Comparison of ENCODE assay signal across 16 cellular contexts in genomic region chr2:32940598-32940997, GRCh38. TPM values are rescaled to one million over a fixed set of nuclear protein-coding genes. Genes with fewer than 3 reads are reported as not detected.
DNase-seq lines count a peak whose midpoint lies in the region; ATAC-seq and TF ChIP-seq lines count a peak whose summit lies in the region.
"Had no signal": no experiment of that assay in that cellular context is flagged by ENCODE, and none has a peak within 500 bp of the region (broad histone marks: within the 10 kb centered on the region; RNA-seq: fewer than 3 reads in every experiment).

No MANE protein-coding gene starts in this region.

- DNase-seq in KBM-7 (peak; percentile 72), NB4 (ENCODE audit: low read depth) (peak; percentile 18), dermis blood vessel endothelial cell (no peak), left lobe of liver (ENCODE audit: low spot score) (no peak)
- DNase-seq: ACHN; BE2C; C1 segment of cervical spinal cord; CD4-positive, CD25-positive, alpha-beta regulatory T cell; CD8-positive, alpha-beta memory T cell; COR-L47; DMS 273 treated with DMSO at 0.1 percent for 48 hours; DND-41; HCEC 1CT had no signal

- no peaks in the 10 kb centered on the region for H3K79me2 ChIP-seq in SU-DHL-6 (ENCODE audit: insufficient read depth, low read length)

- H2AFZ ChIP-seq in SU-DHL-6 (ENCODE audit: low read depth, low read length, severe bottlenecking): no peak overlapping the region

- peak overlapping the region; percentile 36 for H3K27ac ChIP-seq in SU-DHL-6 (ENCODE audit: low read depth, low read length)

- in situ Hi-C loops in KBM-7 (cut with MboI; ENCODE audit: low pct_unique_long_range_greater_than_20kb, low sequenced_read_pairs): no loop called here

- no peaks in the 10 kb centered on the region for H3K36me3 ChIP-seq in SU-DHL-6 (ENCODE audit: low read length)
- H3K36me3 ChIP-seq: BE2C had no signal

- H3K9me3 ChIP-seq in SU-DHL-6 (ENCODE audit: insufficient read depth, low read length): no peaks in the 10 kb centered on the region
- H3K9me3 ChIP-seq: BE2C had no signal

- H3K4me3 ChIP-seq in NB4 (ENCODE audit: low read depth, low read length) (no peak overlapping the region), SU-DHL-6 (ENCODE audit: insufficient read depth, low read length, poor library complexity, severe bottlenecking) (no peak overlapping the region)
- H3K4me3 ChIP-seq: GM23338 had no signal

- ATAC-seq in HG02759 (IDR thresholded peaks at IDR 0.05; ENCODE audit: unreplicated experiment) (no peak), left lobe of liver (no peak)

- H4K20me1 ChIP-seq in SU-DHL-6 (ENCODE audit: low read depth, low read length): no peaks in the 10 kb centered on the region

- TF ChIP-seq POLR2A in NB4 (IDR thresholded peaks at IDR 0.05; ENCODE audit: extremely low read depth, insufficient read length): no peak

- TF ChIP-seq CTCF in NB4 (IDR thresholded peaks at IDR 0.05; ENCODE audit: low read depth, low read length) (no peak), SU-DHL-6 (IDR thresholded peaks at IDR 0.05; ENCODE audit: insufficient read depth, low read length, poor library complexity, severe bottlenecking) (no peak)

- no peaks in the 10 kb centered on the region for H3K27me3 ChIP-seq in SU-DHL-6 (ENCODE audit: low read length)
- H3K27me3 ChIP-seq: BE2C had no signal

- H3K9ac ChIP-seq in SU-DHL-6 (ENCODE audit: low read length): no peak overlapping the region

- peak overlapping the region; percentile 15 for H3K4me2 ChIP-seq in SU-DHL-6 (ENCODE audit: low read depth, low read length, poor library complexity, severe bottlenecking)
- H3K4me2 ChIP-seq: GM23338 had no signal

- peaks cover 44% of the 10 kb centered on the region for H3F3A ChIP-seq in SU-DHL-6 (ENCODE audit: insufficient read depth)

- no peaks in the 10 kb centered on the region for H3K9me2 ChIP-seq in SU-DHL-6 (replicated peaks; ENCODE audit: insufficient read depth, low read length)

RNA-seq across cellular contexts. Expression of gene LTBP1, which starts 6.2 kb away (rescaled TPM):
- total RNA-seq in dermis blood vessel endothelial cell (37.9 and 148 TPM in 2 replicates), left lobe of liver (5.8 TPM)
- total RNA-seq: CD8-positive, alpha-beta memory T cell had no signal

Comparison
In these comparisons a context has a peak if more than half of its experiments do, and no peak if none do; other contexts are left out.
1. DNase-seq: peak in KBM-7 (single experiment) and NB4 (single experiment); none in dermis blood vessel endothelial cell (single experiment) and left lobe of liver (single experiment).